In genomic region chr9:34546834-34547827, GRCh38 we compare ENCODE assay signal across 8 cellular contexts. TPM values are rescaled to one million over a fixed set of nuclear protein-coding genes. Genes with fewer than 3 reads are reported as not detected.
DNase-seq lines count a peak whose midpoint lies in the region; ATAC-seq and TF ChIP-seq lines count a peak whose summit lies in the region.

No MANE protein-coding gene starts in this region.

- H3K27ac ChIP-seq in AG04450 (ENCODE audit: low read depth, low read length) (no peak overlapping the region), foreskin keratinocyte (no peak overlapping the region), upper lobe of right lung (no peak overlapping the region)

- no peak overlapping the region for H3K4me3 Mint-ChIP-seq in activated T-cell treated with anti-CD3 and anti-CD28 coated beads, Interleukin-2, amount 50 U/mL, for 4 hours

- no peaks in the 10 kb centered on the region for H3K36me3 Mint-ChIP-seq in activated T-cell treated with anti-CD3 and anti-CD28 coated beads, Interleukin-2, amount 50 U/mL, for 4 hours (ENCODE audit: insufficient read depth)

- no peaks in the 10 kb centered on the region for H3K9me3 ChIP-seq in AG04450 (ENCODE audit: control insufficient read depth, insufficient read depth, low read length)
- no peaks in the 10 kb centered on the region for H3K9me3 ChIP-seq in upper lobe of right lung

- intact Hi-C loops in upper lobe of right lung (cut with DNase I): loop anchor here (10.0 kb wide), 1 partner anchor 58 kb away; no protein-coding TSS in a partner anchor

- CTCF ChIA-PET in AG04450 (lab: Charles Lee): interaction anchor here (0.8 to 7.8 kb wide), 23 partner anchors 8 to 143 kb away, joined by 3 to 110 read pairs (median 5); partner anchors contain the start of gene DCTN3

- no peaks in the 10 kb centered on the region for H3K4me1 Mint-ChIP-seq in activated T-cell treated with anti-CD3 and anti-CD28 coated beads, Interleukin-2, amount 50 U/mL, for 4 hours (ENCODE audit: low read depth)

- H3K4me1 ChIP-seq in foreskin keratinocyte (no peaks in the 10 kb centered on the region), upper lobe of right lung (no peaks in the 10 kb centered on the region)

- peaks cover 27% of the 10 kb centered on the region for H3K27me3 Mint-ChIP-seq in activated T-cell treated with anti-CD3 and anti-CD28 coated beads, Interleukin-2, amount 50 U/mL, for 4 hours (ENCODE audit: low read depth)

- H3K4me3 ChIP-seq in AG04450 (ENCODE audit: low read depth, low read length) (no peak overlapping the region), upper lobe of right lung (no peak overlapping the region)

- peaks cover 10% of the 10 kb centered on the region for H3K27me3 ChIP-seq in AG04450 (ENCODE audit: control insufficient read depth, insufficient read depth, low read length)
- peaks cover 27% of the 10 kb centered on the region for H3K27me3 ChIP-seq in foreskin keratinocyte
- no peaks in the 10 kb centered on the region for H3K27me3 ChIP-seq in upper lobe of right lung

- POLR2A ChIA-PET in AG04450 (lab: Yijun Ruan, JAX): interaction anchor here (1.1 kb wide), 1 partner anchor 44 kb away, joined by 4 read pairs; no protein-coding TSS in a partner anchor

- no peaks in the 10 kb centered on the region for H3K36me3 ChIP-seq in upper lobe of right lung

- peak; percentile 71 to 73 for ATAC-seq in activated T-cell treated with anti-CD3 and anti-CD28 coated beads, Interleukin-2, amount 50 U/mL, for 4 hours
- ATAC-seq in foreskin keratinocyte: peak; percentile 83
- ATAC-seq in omental fat pad (ENCODE audit: low FRiP score): peak; percentile 32
- ATAC-seq in upper lobe of right lung: peak; percentile 74

- H3K9me3 Mint-ChIP-seq in activated T-cell treated with anti-CD3 and anti-CD28 coated beads, Interleukin-2, amount 50 U/mL, for 4 hours: no peaks in the 10 kb centered on the region

- DNase-seq in AG04450 (ENCODE audit: low read depth, low spot score): peak; percentile 10
- no peak for DNase-seq in GM20000 (ENCODE audit: low spot score)
- DNase-seq in NCI-H82 treated with DMSO at 0.1 percent for 48 hours (lab: John Stamatoyannopoulos, UW; ENCODE audit: unreplicated experiment): peak; percentile 18
- peak; percentile 25 for DNase-seq in activated T-cell treated with anti-CD3 and anti-CD28 coated beads, Interleukin-2, amount 50 U/mL, for 4 hours
- peak in 1 of 2 donors; percentile 57 for DNase-seq in foreskin keratinocyte
- DNase-seq in omental fat pad (ENCODE audit: low spot score): peak; percentile 65
- DNase-seq in upper lobe of right lung: peak; percentile 77
- DNase-seq in OCI-M2 (lab: John Stamatoyannopoulos, UW; ENCODE audit: unreplicated experiment): no peak

- TF ChIP-seq CTCF in AG04450 (IDR thresholded peaks at IDR 0.05; ENCODE audit: low read depth, low read length) (peak; percentile 63), GM20000 (IDR thresholded peaks at IDR 0.05; ENCODE audit: extremely low read depth, missing control alignments) (peak; percentile 35), foreskin keratinocyte (conservative IDR thresholded peaks at IDR 0.05) (peak; percentile 72), omental fat pad (IDR thresholded peaks at IDR 0.05) (peak in 1 of 3 donors; percentile 44), upper lobe of right lung (IDR thresholded peaks at IDR 0.05) (peak; percentile 62)

RNA-seq across cellular contexts. Expression of gene ENHO, which starts 24.3 kb away (rescaled TPM):
- 0.09 TPM in 1 of 2 replicates, not detected in the other for polyA plus RNA-seq in AG04450 (2011; rRNA removed)
- not detected in 2 replicates for polyA minus RNA-seq in AG04450 (2011; rRNA and poly(A)+ RNA removed)
- total RNA-seq in activated T-cell treated with anti-CD3 and anti-CD28 coated beads, Interleukin-2, amount 50 U/mL, for 4 hours: not detected
- total RNA-seq in foreskin keratinocyte: not detected in 2 replicates
- polyA plus RNA-seq in foreskin keratinocyte: 0.10 and 0.13 TPM in 2 replicates
- total RNA-seq in omental fat pad: not detected
- 0.61 TPM for total RNA-seq in upper lobe of right lung

RNA-seq across cellular contexts. Expression of gene CNTFR, which starts 42.4 kb away (rescaled TPM):
- polyA plus RNA-seq in AG04450 (2011; rRNA removed) (not detected in 2 replicates), foreskin keratinocyte (not detected in 2 replicates)
- not detected in 2 replicates for polyA minus RNA-seq in AG04450 (2011; rRNA and poly(A)+ RNA removed)
- total RNA-seq in activated T-cell treated with anti-CD3 and anti-CD28 coated beads, Interleukin-2, amount 50 U/mL, for 4 hours: under 1 TPM in 1 of 3 donors, not detected in 2; 0.18 TPM
- total RNA-seq in foreskin keratinocyte (not detected in 2 replicates), omental fat pad (10 to 100 TPM; 41.9 to 81.5 (median 60.4) TPM), upper lobe of right lung (2.9 TPM)

Comparison
In these comparisons a context has a peak if more than half of its experiments do, and no peak if none do; other contexts are left out.
1. DNase-seq: peak in AG04450 (single experiment), NCI-H82 treated with DMSO at 0.1 percent for 48 hours (single experiment), activated T-cell treated with anti-CD3 and anti-CD28 coated beads, Interleukin-2, amount 50 U/mL, for 4 hours (single experiment), omental fat pad (single experiment) and upper lobe of right lung (single experiment); none in GM20000 (single experiment) and OCI-M2 (single experiment).
2. ATAC-seq: peak in every context shown above with its lines; median percentile 83 in foreskin keratinocyte; 74 in upper lobe of right lung; 72 in activated T-cell treated with anti-CD3 and anti-CD28 coated beads, Interleukin-2, amount 50 U/mL, for 4 hours; 32 in omental fat pad.
3. RNA of gene CNTFR, which starts 42.4 kb away (total RNA-seq): 41.9 to 81.5 TPM in omental fat pad; 2.9 TPM in upper lobe of right lung (single experiment), 0.18 TPM in activated T-cell treated with anti-CD3 and anti-CD28 coated beads, Interleukin-2, amount 50 U/mL, for 4 hours and not detected in foreskin keratinocyte; every median in the first group is over 10 times any median in the second.